20 cellular contexts compared by ENCODE assay signal in genomic region chr13:34523401-34523800, GRCh38.
DNase-seq lines count a peak whose midpoint lies in the region; ATAC-seq and TF ChIP-seq lines count a peak whose summit lies in the region.
"Had no signal": no experiment of that assay in that cellular context is flagged by ENCODE, and none has a peak within 500 bp of the region (broad histone marks: within the 10 kb centered on the region; RNA-seq: fewer than 3 reads in every experiment).

No MANE protein-coding gene starts in this region.

- H3K27ac ChIP-seq in RWPE2 (ENCODE audit: poor library complexity, severe bottlenecking) (no peak overlapping the region), left lung (no peak overlapping the region), esophagus muscularis mucosa (replicated peaks in 1 of 4) (no peak overlapping the region)
- H3K27ac ChIP-seq: SJSA1 had no signal

- H3K4me1 ChIP-seq in RWPE2 (ENCODE audit: insufficient read depth, poor library complexity, severe bottlenecking) (peaks cover 14% of the 10 kb centered on the region), left lung (no peaks in the 10 kb centered on the region), esophagus muscularis mucosa (no peaks in the 10 kb centered on the region)

- no peak for TF ChIP-seq POLR2A in esophagus muscularis mucosa (IDR thresholded peaks at IDR 0.05; ENCODE audit: low read depth)

- WGBS in esophagus muscularis mucosa = 72% methylated on average over 3 of the region's 3 CpGs

- TF ChIP-seq CTCF in RWPE2 (IDR thresholded peaks at IDR 0.05; ENCODE audit: poor library complexity, severe bottlenecking) (no peak), left lung (IDR thresholded peaks at IDR 0.05) (no peak), esophagus muscularis mucosa (IDR thresholded peaks at IDR 0.05) (no peak)

- H3K9me3 ChIP-seq in RWPE2 (ENCODE audit: severe bottlenecking) (no peaks in the 10 kb centered on the region), left lung (no peaks in the 10 kb centered on the region), esophagus muscularis mucosa (no peaks in the 10 kb centered on the region)
- H3K9me3 ChIP-seq: BE2C, HAP-1, SJSA1 had no signal

- no peaks in the 10 kb centered on the region for H3K27me3 ChIP-seq in RWPE2 (ENCODE audit: insufficient read depth, poor library complexity, severe bottlenecking)
- H3K27me3 ChIP-seq in left lung = no peaks in the 10 kb centered on the region
- H3K27me3 ChIP-seq in esophagus muscularis mucosa = no peaks in the 10 kb centered on the region
- H3K27me3 ChIP-seq: BE2C, SJSA1 had no signal

- no peak for TF ChIP-seq EP300 in esophagus muscularis mucosa (IDR thresholded peaks at IDR 0.05)

- intact Hi-C loops in left lung (cut with DNase I) (no loop called here), left ventricle myocardium superior (cut with micrococcal nuclease) (no loop called here), esophagus muscularis mucosa (cut with DNase I) (no loop called here), Right ventricle myocardium inferior (cut with DNase I) (no loop called here)

- H3K36me3 ChIP-seq in RWPE2 (ENCODE audit: low read depth) = no peaks in the 10 kb centered on the region
- H3K36me3 ChIP-seq in left lung = no peaks in the 10 kb centered on the region
- no peaks in the 10 kb centered on the region for H3K36me3 ChIP-seq in esophagus muscularis mucosa
- H3K36me3 ChIP-seq: BE2C, HAP-1, SJSA1 had no signal

- H3K4me3 ChIP-seq in RWPE2 (ENCODE audit: severe bottlenecking) (no peak overlapping the region), left lung (no peak overlapping the region), esophagus muscularis mucosa (no peak overlapping the region)
- H3K4me3 ChIP-seq: GM23338, HAP-1, SJSA1 had no signal

- DNase-seq in A172 (ENCODE audit: low spot score) = peak; percentile 40
- peak; percentile 18 for DNase-seq in GM03348 (ENCODE audit: low spot score)
- DNase-seq in RWPE2 (ENCODE audit: low spot score) = no peak
- no peak for DNase-seq in left lung
- DNase-seq in left ventricle myocardium superior = no peak
- no peak for DNase-seq in esophagus muscularis mucosa (ENCODE audit: extremely low spot score)
- no peak for DNase-seq in COLO829 (ENCODE audit: low spot score)
- DNase-seq in Right ventricle myocardium inferior (ENCODE audit: missing footprints) = no peak
- DNase-seq: 8988T, BE2C, DMS79, KG1, MV-4-11, NCI-H1105 treated with DMSO at 0.1 percent for 48 hours, NCI-H187 treated with DMSO at 0.1 percent for 48 hours, NCI-H2107, NCI-H69 had no signal

- peak; percentile 31; the same call in 1 of the 3 replicates for ATAC-seq in RWPE2 (ENCODE audit: low read depth)
- ATAC-seq in left lung = peak; percentile 49
- ATAC-seq in left ventricle myocardium superior = no peak
- no peak for ATAC-seq in Right ventricle myocardium inferior
- ATAC-seq: GM23338 had no signal

Comparison
In these comparisons a context has a peak if more than half of its experiments do, and no peak if none do; other contexts are left out.
1. DNase-seq: peak in A172 (single experiment) and GM03348 (single experiment); none in RWPE2 (single experiment), left lung (0 of 2), left ventricle myocardium superior (single experiment), esophagus muscularis mucosa (single experiment), COLO829 (single experiment) and Right ventricle myocardium inferior (single experiment).
2. ATAC-seq: peak in RWPE2 (single experiment) and left lung (single experiment); none in left ventricle myocardium superior (single experiment) and Right ventricle myocardium inferior (single experiment).